Comparison of ENCODE assay signal across 31 cellular contexts in the genomic region with DNA sequence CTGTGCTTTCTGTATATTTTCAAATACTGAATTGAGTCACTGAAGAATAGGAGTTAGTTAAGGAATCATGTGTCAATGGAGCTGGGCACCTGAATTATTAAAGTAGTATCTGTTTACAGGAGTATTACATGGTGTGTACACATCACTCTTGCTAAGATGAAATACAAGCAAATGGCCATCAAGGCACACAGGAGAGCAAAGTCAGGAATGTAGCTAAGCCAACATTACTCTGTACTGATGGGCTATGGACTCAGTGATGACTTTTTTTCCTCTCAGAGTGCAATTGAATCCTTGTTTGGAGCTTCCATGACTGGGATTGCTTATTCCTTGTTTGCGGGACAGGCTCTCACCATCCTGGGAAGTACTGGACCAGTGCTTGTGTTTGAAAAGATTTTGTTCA.
"Had no signal": no experiment of that assay in that cellular context is flagged by ENCODE, and none has a peak within 500 bp of the region (broad histone marks: within the 10 kb centered on the region; RNA-seq: fewer than 3 reads in every experiment).

No MANE protein-coding gene starts in this region.

- H3K9me3 ChIP-seq: ovary, psoas muscle, spleen, stomach, thoracic aorta, thyroid gland, tibial nerve, upper lobe of left lung, vagina had no signal

- H3K27ac Mint-ChIP-seq: naive thymus-derived CD4-positive, alpha-beta T cell; natural killer cell; nephron; neural progenitor cell; progenitor cell of endocrine pancreas; stimulated activated naive B cell treated with anti-CD40 and anti-IgM and Interleukin-4, amounts not matched to agents 10 μg/mL and 1 μg/mL and 100 μg/mL, for 72 hours; stimulated activated naive CD8-positive, alpha-beta T cell treated with anti-CD3 and anti-CD28 coated beads, Interleukin-15, Interleukin-2, amounts not matched to agents 100 ng/mL and 50 ng/mL, for 24 hours had no signal

- H3K27me3 Mint-ChIP-seq: naive thymus-derived CD4-positive, alpha-beta T cell; progenitor cell of endocrine pancreas; stimulated activated naive B cell treated with anti-CD40 and anti-IgM and Interleukin-4, amounts not matched to agents 10 μg/mL and 1 μg/mL and 100 μg/mL, for 72 hours; stimulated activated naive CD8-positive, alpha-beta T cell treated with anti-CD3 and anti-CD28 coated beads, Interleukin-15, Interleukin-2, amounts not matched to agents 100 ng/mL and 50 ng/mL, for 24 hours had no signal

- H3K4me1 ChIP-seq: neural progenitor cell, parathyroid adenoma, psoas muscle, thyroid gland, tibial nerve, vagina had no signal

- H2AFZ ChIP-seq: neural progenitor cell, parathyroid adenoma had no signal

- H3K4me3 Mint-ChIP-seq: naive thymus-derived CD4-positive, alpha-beta T cell; natural killer cell; nephron; neural progenitor cell; stimulated activated naive B cell treated with anti-CD40 and anti-IgM and Interleukin-4, amounts not matched to agents 10 μg/mL and 1 μg/mL and 100 μg/mL, for 72 hours; stimulated activated naive CD8-positive, alpha-beta T cell treated with anti-CD3 and anti-CD28 coated beads, Interleukin-15, Interleukin-2, amounts not matched to agents 100 ng/mL and 50 ng/mL, for 24 hours had no signal

- DNase-seq: naive thymus-derived CD4-positive, alpha-beta T cell; natural killer cell; occipital lobe; ovary; posterior cingulate gyrus; psoas muscle; right cardiac atrium; spleen; stimulated activated CD4-positive, alpha-beta T cell treated with anti-CD3 and anti-CD28 coated beads, Interleukin-12 subunit alpha, Interleukin-12 subunit beta, amount 100 ng/mL, for 4 hours; stimulated activated CD4-positive, alpha-beta T cell treated with anti-CD3 and anti-CD28 coated beads, Interleukin-1b, Interleukin-23, amount 100 ng/mL, for 48 hours; stimulated activated CD4-positive, alpha-beta T cell treated with anti-CD3 and anti-CD28 coated beads, Interleukin-4, amount 100 ng/mL, for 1 hour; stimulated activated CD4-positive, alpha-beta T cell treated with anti-CD3 and anti-CD28 coated beads, Interleukin-4, amount 100 ng/mL, for 4 hours; stimulated activated CD8-positive, alpha-beta memory T cell treated with anti-CD3 and anti-CD28 coated beads, Interleukin-4, amount 100 ng/mL, for 48 hours; stimulated activated naive B cell treated with anti-CD40 and anti-IgM and Interleukin-4, amounts not matched to agents 10 μg/mL and 1 μg/mL and 100 μg/mL, for 72 hours; stimulated activated naive CD4-positive, alpha-beta T cell treated with Interleukin-2 at 50 U/mL for 16 hours; stomach; thyroid gland; trophoblast cell; upper lobe of left lung had no signal

- FAIRE-seq: urothelium cell line had no signal

- ATAC-seq: naive thymus-derived CD4-positive, alpha-beta T cell; natural killer cell; psoas muscle; right cardiac atrium; sciatic nerve; stimulated activated naive B cell treated with anti-CD40 and anti-IgM and Interleukin-4, amounts not matched to agents 10 μg/mL and 1 μg/mL and 100 μg/mL, for 72 hours had no signal

- H3K27ac ChIP-seq: neural progenitor cell, ovary, parathyroid adenoma, psoas muscle, skin epidermis, spleen, stomach, thoracic aorta, thyroid gland, tibial nerve, upper lobe of left lung, vagina had no signal

- H3K4me3 ChIP-seq: neural progenitor cell, ovary, psoas muscle, skin epidermis, smooth muscle cell, spleen, stomach, thoracic aorta, thyroid gland, tibial nerve, upper lobe of left lung, vagina had no signal

- H3K36me3 ChIP-seq: neural progenitor cell, ovary, stomach, thoracic aorta, thyroid gland, tibial nerve, upper lobe of left lung, vagina had no signal

- H3K9ac ChIP-seq: neural progenitor cell, parathyroid adenoma had no signal

- H3K27me3 ChIP-seq: neural progenitor cell, ovary, stomach, thyroid gland, tibial nerve, upper lobe of left lung, vagina had no signal

- H3K9me3 Mint-ChIP-seq: naive thymus-derived CD4-positive, alpha-beta T cell; natural killer cell; nephron; neural progenitor cell; stimulated activated naive B cell treated with anti-CD40 and anti-IgM and Interleukin-4, amounts not matched to agents 10 μg/mL and 1 μg/mL and 100 μg/mL, for 72 hours; stimulated activated naive CD8-positive, alpha-beta T cell treated with anti-CD3 and anti-CD28 coated beads, Interleukin-15, Interleukin-2, amounts not matched to agents 100 ng/mL and 50 ng/mL, for 24 hours had no signal

- H3K4me2 ChIP-seq: neural progenitor cell, smooth muscle cell had no signal

- H3K4me1 Mint-ChIP-seq: natural killer cell, nephron, neural progenitor cell had no signal

- H3K79me2 ChIP-seq: parathyroid adenoma had no signal
